ENCODE assay signal across 25 cellular contexts in the genomic region with DNA sequence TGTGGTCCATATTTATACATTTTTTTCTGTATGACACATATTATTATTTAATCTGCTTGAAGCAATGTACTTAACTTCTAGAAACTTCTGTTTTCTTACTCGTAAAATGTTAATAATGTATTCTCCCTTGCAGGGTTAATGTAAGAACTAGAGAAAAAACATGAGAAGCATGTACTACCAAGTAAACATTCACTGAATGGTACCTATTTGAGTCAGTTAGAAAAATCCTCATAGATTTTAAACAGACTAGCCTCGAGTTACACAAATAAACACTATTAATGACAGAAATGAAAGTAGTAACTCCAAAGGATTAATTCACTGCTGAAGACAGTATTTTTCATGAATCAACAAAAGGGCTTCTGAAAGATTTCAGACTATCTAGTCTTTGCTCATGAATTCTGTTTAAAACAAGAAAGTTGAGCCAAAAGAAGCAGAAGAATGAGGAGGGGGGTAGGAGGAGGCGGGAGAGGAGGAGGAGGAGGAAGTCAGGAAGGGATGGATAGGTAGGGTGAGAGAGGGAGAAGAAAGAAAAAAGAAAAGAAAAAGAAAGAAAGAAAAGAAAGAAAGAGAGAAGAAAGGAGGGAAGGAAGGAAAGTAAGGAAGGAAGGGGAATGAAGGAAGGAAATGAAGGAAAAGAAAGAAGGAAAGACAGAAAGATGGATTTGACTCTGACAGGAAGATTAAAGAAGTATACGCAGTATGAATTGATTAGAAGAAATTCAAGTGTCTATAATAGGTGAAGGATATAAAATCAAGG.
DNase-seq lines count a peak whose midpoint lies in the region; ATAC-seq and TF ChIP-seq lines count a peak whose summit lies in the region.
"Had no signal": no experiment of that assay in that cellular context is flagged by ENCODE, and none has a peak within 500 bp of the region (broad histone marks: within the 10 kb centered on the region; RNA-seq: fewer than 3 reads in every experiment).

No MANE protein-coding gene starts in this region.

- no peaks in the 10 kb centered on the region for H3K36me3 ChIP-seq in smooth muscle cell (ENCODE audit: low read depth)
- H3K36me3 ChIP-seq: HAP-1 had no signal

- H3K4me2 ChIP-seq in smooth muscle cell = peak overlapping the region; percentile 66

- H3K4me1 ChIP-seq in smooth muscle cell (ENCODE audit: low read depth) = peaks cover 9% of the 10 kb centered on the region
- H3K4me1 ChIP-seq: HAP-1 had no signal

- H3K9me3 ChIP-seq in smooth muscle cell (replicated peaks; ENCODE audit: low read depth) = no peaks in the 10 kb centered on the region
- H3K9me3 ChIP-seq: HAP-1 had no signal

- H3K27me3 Mint-ChIP-seq in HFFc6 (ENCODE audit: insufficient read depth) = peaks cover 2% of the 10 kb centered on the region; the same call in 1 of the 2 replicates
- H3K27me3 Mint-ChIP-seq in mesothelial cell of epicardium (ENCODE audit: low read depth) = no peaks in the 10 kb centered on the region
- H3K27me3 Mint-ChIP-seq in type B pancreatic cell = no peaks in the 10 kb centered on the region

- H3K4me3 ChIP-seq in WI38 (ENCODE audit: low read depth, low read length) = peak overlapping the region; percentile 16; the same call in 1 of the 2 replicates
- H3K4me3 ChIP-seq in smooth muscle cell = no peak overlapping the region
- H3K4me3 ChIP-seq: HAP-1 had no signal

- peak overlapping the region; percentile 16 for H3K9ac ChIP-seq in smooth muscle cell (ENCODE audit: low read depth)

- H3K4me1 Mint-ChIP-seq in HFFc6 (ENCODE audit: low read depth) = peaks cover 20% of the 10 kb centered on the region
- peaks cover 21% of the 10 kb centered on the region for H3K4me1 Mint-ChIP-seq in mesothelial cell of epicardium
- H3K4me1 Mint-ChIP-seq in type B pancreatic cell (ENCODE audit: unreplicated experiment) = no peaks in the 10 kb centered on the region

- no peaks in the 10 kb centered on the region for H3K79me2 ChIP-seq in smooth muscle cell (ENCODE audit: low read depth)

- H3K36me3 Mint-ChIP-seq in HFFc6 (ENCODE audit: low read depth) (no peaks in the 10 kb centered on the region), mesothelial cell of epicardium (no peaks in the 10 kb centered on the region), type B pancreatic cell (no peaks in the 10 kb centered on the region)

- TF ChIP-seq CTCF in HFFc6 (IDR thresholded peaks at IDR 0.05) (no peak), WI38 (IDR thresholded peaks at IDR 0.05; ENCODE audit: low read depth, low read length) (no peak), mesothelial cell of epicardium (IDR thresholded peaks at IDR 0.05; ENCODE audit: unreplicated experiment) (no peak), smooth muscle cell (IDR thresholded peaks at IDR 0.05; ENCODE audit: borderline replicate concordance, insufficient read depth, poor library complexity, severe bottlenecking) (no peak), type B pancreatic cell (conservative IDR thresholded peaks at IDR 0.05) (no peak)

- WGBS in smooth muscle cell (ENCODE audit: low lambda C conversion rate) = 74% methylated on average over 4 of the region's 4 CpGs

- H3K4me3 Mint-ChIP-seq in HFFc6 (peak overlapping the region; percentile 27; the same call in 1 of the 2 replicates), mesothelial cell of epicardium (no peak overlapping the region), type B pancreatic cell (no peak overlapping the region)

- DNase-seq in HFFc6 (no peak), mesothelial cell of epicardium (ENCODE audit: low spot score in 2 of 2, unreplicated experiment in 2 of 2) (no peak), smooth muscle cell (lab: John Stamatoyannopoulos, UW; ENCODE audit: unreplicated experiment) (no peak), NCI-H82 treated with DMSO at 0.1 percent for 48 hours (lab: John Stamatoyannopoulos, UW; ENCODE audit: unreplicated experiment) (no peak), OCI-M1 (lab: John Stamatoyannopoulos, UW) (no peak), type B pancreatic cell (ENCODE audit: extremely low spot score, unreplicated experiment) (no peak)
- DNase-seq: ACHN; Calu3; DMS79 treated with DMSO at 0.1 percent for 48 hours; GOT3; Kasumi-1; NCI-H1092 treated with DMSO at 0.1 percent for 48 hours; NCI-H1436; NCI-H187; NCI-H2171 treated with DMSO at 0.1 percent for 48 hours; NCI-H345; NCI-H510A treated with DMSO at 0.1 percent for 48 hours; NCI-H774; NK-92 treated with Interleukin-12 subunit alpha and Interleukin-12 subunit beta, amount 100 ng/mL, for 24 hours; Right ventricle myocardium superior; RPMI8226 had no signal

- peak overlapping the region; percentile 68 for H2AFZ ChIP-seq in smooth muscle cell (ENCODE audit: low read depth)

- H4K20me1 ChIP-seq in smooth muscle cell (ENCODE audit: low read depth) = no peaks in the 10 kb centered on the region

- no peaks in the 10 kb centered on the region for H3K27me3 ChIP-seq in smooth muscle cell (ENCODE audit: low read depth)

- H3K27ac ChIP-seq in smooth muscle cell (ENCODE audit: low read depth) = peak overlapping the region; percentile 67
- H3K27ac ChIP-seq: HL-60 had no signal

- H3K9me3 Mint-ChIP-seq in HFFc6 (no peaks in the 10 kb centered on the region), mesothelial cell of epicardium (peaks cover 2% of the 10 kb centered on the region), type B pancreatic cell (peaks cover 3% of the 10 kb centered on the region)

- peak overlapping the region; percentile 19 for H3K27ac Mint-ChIP-seq in HFFc6
- peak overlapping the region; percentile 47 for H3K27ac Mint-ChIP-seq in mesothelial cell of epicardium
- H3K27ac Mint-ChIP-seq in type B pancreatic cell = no peak overlapping the region

- ATAC-seq in HG03520 (IDR thresholded peaks at IDR 0.05; ENCODE audit: unreplicated experiment) = no peak

- no peaks in the 10 kb centered on the region for H3F3A ChIP-seq in smooth muscle cell (ENCODE audit: low read depth)
